ENCODE assay signal across 3 cellular contexts in the genomic region with DNA sequence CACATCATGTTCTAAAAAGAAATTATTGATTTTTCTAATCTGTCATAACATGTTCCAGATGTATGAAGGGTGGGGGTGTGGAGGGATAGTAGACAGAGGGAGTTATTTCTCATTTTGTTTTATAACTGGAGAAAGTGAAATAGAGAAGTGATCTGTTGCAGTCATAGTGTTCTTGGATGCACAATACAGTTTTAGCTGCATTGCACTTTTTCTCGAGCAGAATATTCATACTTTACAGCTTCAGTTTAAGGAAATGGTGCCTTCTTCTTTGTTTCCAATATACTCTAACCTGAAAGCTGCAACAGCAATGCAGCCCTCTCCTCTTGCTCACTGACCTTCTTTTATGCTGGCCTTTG.
TF ChIP-seq lines count a peak whose summit lies in the region.

No MANE protein-coding gene starts in this region.

TF ChIP-seq in A549, 52 proteins besides CTCF, POLR2A, EP300 and RAD21:
- TF ChIP-seq ZFP36 (IDR thresholded peaks at IDR 0.05; ENCODE audit: borderline replicate concordance, partially characterized antibody) (no peak), ZSCAN20 (CRISPR knock-in tag; IDR thresholded peaks at IDR 0.05) (no peak), TFCP2L1 (CRISPR knock-in tag; IDR thresholded peaks at IDR 0.05) (no peak)
TF ChIP-seq in A549: peak in this region for 0.

TF ChIP-seq in SK-N-SH, 30 proteins besides CTCF, POLR2A, EP300 and RAD21:
- TF ChIP-seq JUND (IDR thresholded peaks at IDR 0.05): no peak
- TF ChIP-seq FOXM1 (IDR thresholded peaks at IDR 0.05; ENCODE audit: low read depth): no peak
- TF ChIP-seq MEF2A (IDR thresholded peaks at IDR 0.05; ENCODE audit: borderline replicate concordance, low read depth): no peak
- TF ChIP-seq SMC3 (IDR thresholded peaks at IDR 0.05; ENCODE audit: low read depth, low read length): no peak
- no peak for TF ChIP-seq TEAD4 (IDR thresholded peaks at IDR 0.05; ENCODE audit: borderline replicate concordance, insufficient read depth)
- no peak for TF ChIP-seq MXI1 (IDR thresholded peaks at IDR 0.05; ENCODE audit: low read depth, low read length)
- no peak for TF ChIP-seq RCOR1 (IDR thresholded peaks at IDR 0.05; ENCODE audit: low read length)
- TF ChIP-seq TAF1 (IDR thresholded peaks at IDR 0.05; ENCODE audit: borderline replicate concordance, low read depth, low read length): no peak
- TF ChIP-seq EZH2phosphoT487 (IDR thresholded peaks at IDR 0.05; ENCODE audit: borderline replicate concordance, low read depth): no peak
- TF ChIP-seq POLR2AphosphoS5 (IDR thresholded peaks at IDR 0.05; ENCODE audit: low read depth, low read length): no peak
- TF ChIP-seq RXRA (IDR thresholded peaks at IDR 0.05; ENCODE audit: borderline replicate concordance, low read depth): no peak
- no peak for TF ChIP-seq GABPA (IDR thresholded peaks at IDR 0.05; ENCODE audit: low read depth)
- TF ChIP-seq FOSL2 (IDR thresholded peaks at IDR 0.05; ENCODE audit: borderline replicate concordance, low read depth): no peak
TF ChIP-seq in SK-N-SH: peak in this region for 0.

TF ChIP-seq in HepG2, 621 proteins besides CTCF, POLR2A, EP300 and RAD21:
- TF ChIP-seq, protein P1, sequence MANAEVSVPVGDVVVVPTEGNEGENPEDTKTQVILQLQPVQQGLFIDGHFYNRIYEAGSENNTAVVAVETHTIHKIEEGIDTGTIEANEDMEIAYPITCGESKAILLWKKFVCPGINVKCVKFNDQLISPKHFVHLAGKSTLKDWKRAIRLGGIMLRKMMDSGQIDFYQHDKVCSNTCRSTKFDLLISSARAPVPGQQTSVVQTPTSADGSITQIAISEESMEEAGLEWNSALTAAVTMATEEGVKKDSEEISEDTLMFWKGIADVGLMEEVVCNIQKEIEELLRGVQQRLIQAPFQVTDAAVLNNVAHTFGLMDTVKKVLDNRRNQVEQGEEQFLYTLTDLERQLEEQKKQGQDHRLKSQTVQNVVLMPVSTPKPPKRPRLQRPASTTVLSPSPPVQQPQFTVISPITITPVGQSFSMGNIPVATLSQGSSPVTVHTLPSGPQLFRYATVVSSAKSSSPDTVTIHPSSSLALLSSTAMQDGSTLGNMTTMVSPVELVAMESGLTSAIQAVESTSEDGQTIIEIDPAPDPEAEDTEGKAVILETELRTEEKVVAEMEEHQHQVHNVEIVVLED (CRISPR knock-in tag; IDR thresholded peaks at IDR 0.05; ENCODE audit: borderline replicate concordance): no peak
- TF ChIP-seq, protein P2, sequence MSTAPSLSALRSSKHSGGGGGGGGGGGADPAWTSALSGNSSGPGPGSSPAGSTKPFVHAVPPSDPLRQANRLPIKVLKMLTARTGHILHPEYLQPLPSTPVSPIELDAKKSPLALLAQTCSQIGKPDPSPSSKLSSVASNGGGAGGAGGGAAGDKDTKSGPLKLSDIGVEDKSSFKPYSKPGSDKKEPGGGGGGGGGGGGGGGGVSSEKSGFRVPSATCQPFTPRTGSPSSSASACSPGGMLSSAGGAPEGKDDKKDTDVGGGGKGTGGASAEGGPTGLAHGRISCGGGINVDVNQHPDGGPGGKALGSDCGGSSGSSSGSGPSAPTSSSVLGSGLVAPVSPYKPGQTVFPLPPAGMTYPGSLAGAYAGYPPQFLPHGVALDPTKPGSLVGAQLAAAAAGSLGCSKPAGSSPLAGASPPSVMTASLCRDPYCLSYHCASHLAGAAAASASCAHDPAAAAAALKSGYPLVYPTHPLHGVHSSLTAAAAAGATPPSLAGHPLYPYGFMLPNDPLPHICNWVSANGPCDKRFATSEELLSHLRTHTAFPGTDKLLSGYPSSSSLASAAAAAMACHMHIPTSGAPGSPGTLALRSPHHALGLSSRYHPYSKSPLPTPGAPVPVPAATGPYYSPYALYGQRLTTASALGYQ (CRISPR knock-in tag; IDR thresholded peaks at IDR 0.05): 0 out of 2 replicates have a peak, but pooled peaks have one; percentile 29
- 0 out of 2 replicates have a peak, but pooled peaks have one; percentile 16 for TF ChIP-seq MED13 (CRISPR knock-in tag; IDR thresholded peaks at IDR 0.05)
- 0 out of 2 replicates have a peak, but pooled peaks have one; percentile 33 for TF ChIP-seq HOXA5 (CRISPR knock-in tag; IDR thresholded peaks at IDR 0.05)
- TF ChIP-seq, protein P3, sequence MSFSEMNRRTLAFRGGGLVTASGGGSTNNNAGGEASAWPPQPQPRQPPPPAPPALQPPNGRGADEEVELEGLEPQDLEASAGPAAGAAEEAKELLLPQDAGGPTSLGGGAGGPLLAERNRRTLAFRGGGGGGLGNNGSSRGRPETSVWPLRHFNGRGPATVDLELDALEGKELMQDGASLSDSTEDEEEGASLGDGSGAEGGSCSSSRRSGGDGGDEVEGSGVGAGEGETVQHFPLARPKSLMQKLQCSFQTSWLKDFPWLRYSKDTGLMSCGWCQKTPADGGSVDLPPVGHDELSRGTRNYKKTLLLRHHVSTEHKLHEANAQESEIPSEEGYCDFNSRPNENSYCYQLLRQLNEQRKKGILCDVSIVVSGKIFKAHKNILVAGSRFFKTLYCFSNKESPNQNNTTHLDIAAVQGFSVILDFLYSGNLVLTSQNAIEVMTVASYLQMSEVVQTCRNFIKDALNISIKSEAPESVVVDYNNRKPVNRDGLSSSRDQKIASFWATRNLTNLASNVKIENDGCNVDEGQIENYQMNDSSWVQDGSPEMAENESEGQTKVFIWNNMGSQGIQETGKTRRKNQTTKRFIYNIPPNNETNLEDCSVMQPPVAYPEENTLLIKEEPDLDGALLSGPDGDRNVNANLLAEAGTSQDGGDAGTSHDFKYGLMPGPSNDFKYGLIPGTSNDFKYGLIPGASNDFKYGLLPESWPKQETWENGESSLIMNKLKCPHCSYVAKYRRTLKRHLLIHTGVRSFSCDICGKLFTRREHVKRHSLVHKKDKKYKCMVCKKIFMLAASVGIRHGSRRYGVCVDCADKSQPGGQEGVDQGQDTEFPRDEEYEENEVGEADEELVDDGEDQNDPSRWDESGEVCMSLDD (CRISPR knock-in tag; IDR thresholded peaks at IDR 0.05; ENCODE audit: borderline replicate concordance): 0 out of 2 replicates have a peak, but pooled peaks have one; percentile 45
